In genomic region chr19:55494172-55494761, GRCh38 we compare ENCODE assay signal across 1 cellular context.
TF ChIP-seq lines count a peak whose summit lies in the region.

No MANE protein-coding gene starts in this region.

TF ChIP-seq in endothelial cell of umbilical vein, 7 proteins besides CTCF, POLR2A, EP300 and RAD21:
- no peak for TF ChIP-seq FOS (IDR thresholded peaks at IDR 0.05; ENCODE audit: borderline replicate concordance, insufficient read depth, low read length)
- TF ChIP-seq, protein P1, sequence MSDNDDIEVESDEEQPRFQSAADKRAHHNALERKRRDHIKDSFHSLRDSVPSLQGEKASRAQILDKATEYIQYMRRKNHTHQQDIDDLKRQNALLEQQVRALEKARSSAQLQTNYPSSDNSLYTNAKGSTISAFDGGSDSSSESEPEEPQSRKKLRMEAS (IDR thresholded peaks at IDR 0.05; ENCODE audit: insufficient read depth, insufficient read length): no peak
- no peak for TF ChIP-seq JUN (IDR thresholded peaks at IDR 0.05; ENCODE audit: borderline replicate concordance, insufficient read depth, insufficient read length, low read depth)
- no peak for TF ChIP-seq GATA2 (IDR thresholded peaks at IDR 0.05; ENCODE audit: insufficient read depth, insufficient read length, low read depth, low read length)
- TF ChIP-seq MYC (IDR thresholded peaks at IDR 0.05; ENCODE audit: low read depth, low read length): no peak
- no peak for TF ChIP-seq EZH2 (IDR thresholded peaks at IDR 0.05; ENCODE audit: borderline replicate concordance, low read depth, low read length, severe bottlenecking)
- TF ChIP-seq POLR2AphosphoS5 (IDR thresholded peaks at IDR 0.05; ENCODE audit: insufficient read depth, low read depth, low read length): no peak
